Comparison of ENCODE assay signal across 18 cellular contexts in genomic region chr7:79132844-79133451, GRCh38.
DNase-seq lines count a peak whose midpoint lies in the region; ATAC-seq, FAIRE-seq and TF ChIP-seq lines count a peak whose summit lies in the region.
"Had no signal": no experiment of that assay in that cellular context is flagged by ENCODE, and none has a peak within 500 bp of the region (broad histone marks: within the 10 kb centered on the region; RNA-seq: fewer than 3 reads in every experiment).

No MANE protein-coding gene starts in this region.

- no peak overlapping the region; the same call in 2 of the 3 replicates for H2BK15ac ChIP-seq in IMR-90 (ENCODE audit: low read depth, low read length)

- no peak overlapping the region for H3K23ac ChIP-seq in IMR-90 (ENCODE audit: low read depth, low read length)

- H2BK5ac ChIP-seq in IMR-90 (ENCODE audit: low read depth, low read length, poor library complexity, severe bottlenecking) = peak overlapping the region; percentile 63

- POLR2A ChIA-PET in IMR-90 (lab: Charles Lee; ENCODE audit: unreplicated experiment) = no interaction called here
- POLR2A ChIA-PET in MCF 10A (lab: Yijun Ruan, JAX) = no interaction called here

- no peak overlapping the region for H4K91ac ChIP-seq in IMR-90 (ENCODE audit: insufficient read depth, low read depth, low read length)

- H4K5ac ChIP-seq in IMR-90 (ENCODE audit: low read depth, low read length) = no peak overlapping the region

- ATAC-seq in IMR-90 (ENCODE audit: low read depth) = peak; percentile 83
- no peak for ATAC-seq in GM21825 (IDR thresholded peaks at IDR 0.05; ENCODE audit: unreplicated experiment)

- intact Hi-C loops in IMR-90 (cut with micrococcal nuclease) (no loop called here), MCF 10A (cut with micrococcal nuclease) (no loop called here)

- WGBS in IMR-90 (ENCODE audit: extremely low coverage in 2 of 2, insufficient read length in 1 of 2), 2 experiments = no CpG with 5 or more reads among the region's 4 CpGs

- peak; percentile 8 for FAIRE-seq in RCC 7860 (lab: Jason Lieb, UNC)
- FAIRE-seq: GM12892, GM19239, H1 had no signal

- H3K4me3 Mint-ChIP-seq in MCF 10A (ENCODE audit: unreplicated experiment) = no peak overlapping the region
- H3K4me3 Mint-ChIP-seq: CD14-positive monocyte, IgD-negative memory B cell had no signal

- dilution Hi-C loops in IMR-90 (cut with HindIII; ENCODE audit: low sequenced_read_pairs, unreplicated experiment) = no loop called here

- H3K9me3 ChIP-seq in IMR-90 (ENCODE audit: control insufficient read depth, insufficient read depth, low read length) = no peaks in the 10 kb centered on the region
- no peaks in the 10 kb centered on the region for H3K9me3 ChIP-seq in MG63
- H3K9me3 ChIP-seq: HAP-1 had no signal

- H3K36me3 Mint-ChIP-seq in MCF 10A (ENCODE audit: insufficient read depth, unreplicated experiment) = no peaks in the 10 kb centered on the region
- H3K36me3 Mint-ChIP-seq: CD14-positive monocyte, IgD-negative memory B cell had no signal

- no peak overlapping the region; a peak in 1 of 4 replicates for H4K8ac ChIP-seq in IMR-90 (ENCODE audit: low read depth in 2 of 2, low read length in 2 of 2)

- no peaks in the 10 kb centered on the region for H3K9me1 ChIP-seq in IMR-90 (ENCODE audit: insufficient read depth, low read length)

- H3K27ac Mint-ChIP-seq in MCF 10A (ENCODE audit: low read depth, unreplicated experiment) = no peak overlapping the region
- H3K27ac Mint-ChIP-seq: CD14-positive monocyte, IgD-negative memory B cell had no signal

- H3K27ac ChIP-seq in IMR-90 (ENCODE audit: insufficient read depth, low read length) = no peak overlapping the region

- H3K4me1 Mint-ChIP-seq in MCF 10A (ENCODE audit: insufficient read depth, unreplicated experiment) = no peaks in the 10 kb centered on the region
- H3K4me1 Mint-ChIP-seq: CD14-positive monocyte, IgD-negative memory B cell had no signal

- H3K9me3 Mint-ChIP-seq in MCF 10A (ENCODE audit: unreplicated experiment) = no peaks in the 10 kb centered on the region

- H2BK120ac ChIP-seq in IMR-90 (ENCODE audit: low read depth, low read length) = no peak overlapping the region

- peak overlapping the region; percentile 22; the same call in 1 of the 2 replicates for H3K4me2 ChIP-seq in IMR-90 (ENCODE audit: low read depth, low read length)

- no peak overlapping the region; the same call in 1 of the 2 replicates for H3K18ac ChIP-seq in IMR-90 (ENCODE audit: low read depth, low read length)

- H2AFZ ChIP-seq in IMR-90 (replicated peaks; ENCODE audit: low read length, poor library complexity) = no peak overlapping the region

- H3K27me3 Mint-ChIP-seq in MCF 10A (ENCODE audit: insufficient read depth, unreplicated experiment) = peaks cover 31% of the 10 kb centered on the region
- H3K27me3 Mint-ChIP-seq: IgD-negative memory B cell had no signal

- H3K27me3 ChIP-seq in IMR-90 (ENCODE audit: control insufficient read depth, insufficient read depth, low read length) (no peaks in the 10 kb centered on the region), MG63 (no peaks in the 10 kb centered on the region)

- no peak for TF ChIP-seq POLR2A in IMR-90 (IDR thresholded peaks at IDR 0.05; ENCODE audit: low read depth, low read length)

- H3K36me3 ChIP-seq in IMR-90 (ENCODE audit: control insufficient read depth, insufficient read depth, low read length) (no peaks in the 10 kb centered on the region), MG63 (no peaks in the 10 kb centered on the region)
- H3K36me3 ChIP-seq: HAP-1 had no signal

- no peak overlapping the region for H3K9ac ChIP-seq in IMR-90 (ENCODE audit: low read depth, low read length)

- no peak overlapping the region for H3K14ac ChIP-seq in IMR-90 (replicated peaks; ENCODE audit: low read depth, low read length)

- H3K79me1 ChIP-seq in IMR-90 (ENCODE audit: low read depth in 1 of 2, low read length in 2 of 2) = peaks cover 6 to 12% of the 10 kb centered on the region in 2 experiments

- H3K4ac ChIP-seq in IMR-90 (ENCODE audit: low read depth, low read length) = no peak overlapping the region

- no peak overlapping the region for H2AK5ac ChIP-seq in IMR-90 (ENCODE audit: low read depth, low read length)

- no peak overlapping the region for H2AK9ac ChIP-seq in IMR-90 (replicated peaks; ENCODE audit: low read depth, low read length, poor library complexity)

- no peak for TF ChIP-seq CTCF in IMR-90 (conservative IDR thresholded peaks at IDR 0.05; ENCODE audit: low read depth, low read length)
- TF ChIP-seq CTCF in MCF 10A (IDR thresholded peaks at IDR 0.05; ENCODE audit: unreplicated experiment) = no peak

- H3K4me3 ChIP-seq in IMR-90 (ENCODE audit: insufficient read depth, low read depth, low read length) (no peak overlapping the region), MG63 (no peak overlapping the region)
- H3K4me3 ChIP-seq: HAP-1 had no signal

- H4K20me1 ChIP-seq in IMR-90 (ENCODE audit: insufficient read depth, low read length) = no peaks in the 10 kb centered on the region

- 0 out of 2 replicates have a peak, but pooled peaks cover 1% of the 10 kb centered on the region for H3K4me1 ChIP-seq in IMR-90 (ENCODE audit: control insufficient read depth, insufficient read depth, low read length)
- H3K4me1 ChIP-seq: HAP-1 had no signal

- TF ChIP-seq RAD21 in IMR-90 (IDR thresholded peaks at IDR 0.05; ENCODE audit: low read length) = no peak

- H3K56ac ChIP-seq in IMR-90 (ENCODE audit: extremely low read depth, insufficient read depth, low read length) = no peak overlapping the region

- no peak overlapping the region for H2BK20ac ChIP-seq in IMR-90 (ENCODE audit: low read depth, low read length)

- CTCF ChIA-PET in IMR-90 (lab: Yijun Ruan, JAX) (no interaction called here), MCF 10A (lab: Yijun Ruan, JAX) (no interaction called here)

- DNase-seq in EH (ENCODE audit: low read depth) (peak; percentile 46), IMR-90 (peak; percentile 52), RCC 7860 (ENCODE audit: low spot score) (no peak), iris pigment epithelial cell (ENCODE audit: low read depth) (peak; percentile 39), MG63 (no peak), MCF 10A (ENCODE audit: unreplicated experiment) (no peak)
- DNase-seq in stimulated activated CD4-positive, alpha-beta T cell treated with anti-CD3 and anti-CD28 coated beads, Interleukin-1b, Interleukin-23, amount 100 ng/mL, for 48 hours = no peak
- DNase-seq: DMS79, EL, GDM1, KG1 had no signal

- BruUV-seq in IMR-90 (replicated peaks; lab: Mats Ljungman, UMichigan) (no TSS peak), MCF 10A (replicated peaks; lab: Mats Ljungman, UMichigan) (no TSS peak)

- in situ Hi-C loops in IMR-90 (cut with MboI; ENCODE audit: low sequenced_read_pairs) = no loop called here

TF ChIP-seq in IMR-90, 13 proteins besides CTCF, POLR2A, EP300 and RAD21:
- TF ChIP-seq MAFK (IDR thresholded peaks at IDR 0.05; ENCODE audit: low read depth, low read length) (no peak), CEBPB (IDR thresholded peaks at IDR 0.05; ENCODE audit: low read depth, low read length) (no peak), MAZ (IDR thresholded peaks at IDR 0.05; ENCODE audit: borderline replicate concordance, low read depth, low read length) (no peak), FOS (IDR thresholded peaks at IDR 0.05; ENCODE audit: low read depth, low read length) (no peak), BHLHE40 (IDR thresholded peaks at IDR 0.05; ENCODE audit: low read depth, low read length) (no peak), RFX5 (IDR thresholded peaks at IDR 0.05; ENCODE audit: low read depth, low read length) (no peak), SMC3 (IDR thresholded peaks at IDR 0.05; ENCODE audit: low read depth, low read length) (no peak), MXI1 (IDR thresholded peaks at IDR 0.05; ENCODE audit: borderline replicate concordance, low read depth, low read length) (no peak), RCOR1 (IDR thresholded peaks at IDR 0.05; ENCODE audit: insufficient replicate concordance, low read length) (no peak), ELK1 (IDR thresholded peaks at IDR 0.05; ENCODE audit: borderline replicate concordance, low read depth, low read length) (no peak), NFE2L2 (IDR thresholded peaks at IDR 0.05; ENCODE audit: low read depth, low read length) (no peak), CHD1 (IDR thresholded peaks at IDR 0.05; ENCODE audit: low read depth, low read length) (no peak)
- TF ChIP-seq, protein P1, sequence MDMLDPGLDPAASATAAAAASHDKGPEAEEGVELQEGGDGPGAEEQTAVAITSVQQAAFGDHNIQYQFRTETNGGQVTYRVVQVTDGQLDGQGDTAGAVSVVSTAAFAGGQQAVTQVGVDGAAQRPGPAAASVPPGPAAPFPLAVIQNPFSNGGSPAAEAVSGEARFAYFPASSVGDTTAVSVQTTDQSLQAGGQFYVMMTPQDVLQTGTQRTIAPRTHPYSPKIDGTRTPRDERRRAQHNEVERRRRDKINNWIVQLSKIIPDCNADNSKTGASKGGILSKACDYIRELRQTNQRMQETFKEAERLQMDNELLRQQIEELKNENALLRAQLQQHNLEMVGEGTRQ (IDR thresholded peaks at IDR 0.05; ENCODE audit: low read depth, low read length) = no peak

Comparison
In these comparisons a context has a peak if more than half of its experiments do, and no peak if none do; other contexts are left out.
1. DNase-seq: peak in EH (single experiment), IMR-90 (single experiment) and iris pigment epithelial cell (single experiment); none in RCC 7860 (single experiment), MG63 (single experiment), stimulated activated CD4-positive, alpha-beta T cell treated with anti-CD3 and anti-CD28 coated beads, Interleukin-1b, Interleukin-23, amount 100 ng/mL, for 48 hours (single experiment) and MCF 10A (single experiment).